9 cellular contexts compared by ENCODE assay signal in the genomic region with DNA sequence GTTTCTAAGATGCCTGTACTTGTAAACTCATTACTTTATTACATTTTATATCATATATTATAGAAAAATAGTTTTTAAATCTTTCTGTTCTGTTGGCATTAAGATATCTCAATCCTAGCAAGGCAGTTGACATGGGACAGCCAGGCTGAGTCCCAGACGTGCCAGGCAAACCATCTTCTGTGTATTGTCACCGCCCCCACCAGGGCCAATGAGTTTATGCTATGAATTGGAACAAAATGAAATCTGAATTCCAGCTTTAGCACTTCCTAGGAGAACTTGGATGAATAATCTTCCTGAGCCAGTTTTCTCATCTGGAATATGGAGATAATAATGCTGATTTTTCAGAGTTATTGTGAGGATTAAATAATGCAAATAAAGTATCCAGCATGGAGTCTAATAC.
DNase-seq lines count a peak whose midpoint lies in the region; ATAC-seq and TF ChIP-seq lines count a peak whose summit lies in the region.
"Had no signal": no experiment of that assay in that cellular context is flagged by ENCODE, and none has a peak within 500 bp of the region (broad histone marks: within the 10 kb centered on the region; RNA-seq: fewer than 3 reads in every experiment).

No MANE protein-coding gene starts in this region.

- no peaks in the 10 kb centered on the region for H3K27me3 ChIP-seq in Panc1 (ENCODE audit: control insufficient read depth, insufficient read depth, low read length)
- no peaks in the 10 kb centered on the region for H3K27me3 ChIP-seq in gastroesophageal sphincter

- DNase-seq in stimulated activated CD4-positive, alpha-beta T cell treated with anti-CD3 and anti-CD28 coated beads, Interleukin-2, amount 100 ng/mL, for 4 hours (ENCODE audit: low read depth): peak; percentile 2
- DNase-seq in stimulated activated CD4-positive, alpha-beta T cell treated with anti-CD3 and anti-CD28 coated beads, Interleukin-4, amount 100 ng/mL, for 24 hours: no peak
- DNase-seq in Panc1 (ENCODE audit: low read depth, low spot score): no peak
- DNase-seq in left cardiac atrium: peak; percentile 35
- DNase-seq in ureter (ENCODE audit: low spot score): no peak
- no peak for DNase-seq in lower leg skin (ENCODE audit: low spot score in 2 of 2)
- DNase-seq: glutamatergic neuron had no signal

- ATAC-seq in Panc1 (no peak), left cardiac atrium (peak; percentile 34 to 50), gastroesophageal sphincter (no peak), HG03457 (IDR thresholded peaks at IDR 0.05; ENCODE audit: unreplicated experiment) (no peak)

- no peak for TF ChIP-seq EP300 in gastroesophageal sphincter (IDR thresholded peaks at IDR 0.05)

- H3K27ac ChIP-seq in Panc1 (ENCODE audit: low read length): no peak overlapping the region
- no peak overlapping the region for H3K27ac ChIP-seq in gastroesophageal sphincter

- POLR2A ChIA-PET in Panc1 (lab: Charles Lee): no interaction called here

- TF ChIP-seq CTCF in Panc1 (IDR thresholded peaks at IDR 0.05) (peak; percentile 15; the same call in 1 of the 2 replicates), gastroesophageal sphincter (IDR thresholded peaks at IDR 0.05) (peak in 2 of 4 experiments; percentile 26 to 42), lower leg skin (IDR thresholded peaks at IDR 0.05) (no peak)

- 13 to 42% methylated on average over 1 to 2 of the region's 2 CpGs for WGBS in gastroesophageal sphincter (ENCODE audit: low coverage in 1 of 2), 2 donors
- 27 to 37% methylated on average over 2 of the region's 2 CpGs for WGBS in lower leg skin, 2 donors

- CTCF ChIA-PET in Panc1 (lab: Charles Lee): no interaction called here

- in situ Hi-C loops in Panc1 (cut with HindIII; ENCODE audit: low pct_unique_long_range_greater_than_20kb, low sequenced_read_pairs): no loop called here

- no TSS peak for BruUV-seq in Panc1 (replicated peaks; lab: Mats Ljungman, UMichigan)

- H3K36me3 ChIP-seq in Panc1 (ENCODE audit: control insufficient read depth, insufficient read depth, low read length): no peaks in the 10 kb centered on the region
- H3K36me3 ChIP-seq in gastroesophageal sphincter: no peaks in the 10 kb centered on the region

- H3K4me3 ChIP-seq in Panc1 (ENCODE audit: low read depth in 2 of 2, low read length in 2 of 2) (no peak overlapping the region), gastroesophageal sphincter (no peak overlapping the region), lower leg skin (ENCODE audit: low read depth, poor library complexity, severe bottlenecking) (no peak overlapping the region)

- TF ChIP-seq POLR2A in gastroesophageal sphincter (IDR thresholded peaks at IDR 0.05) (no peak), lower leg skin (IDR thresholded peaks at IDR 0.05) (no peak)

- H3K9me3 ChIP-seq in Panc1 (ENCODE audit: control insufficient read depth, insufficient read depth, low read depth, low read length) (no peaks in the 10 kb centered on the region), gastroesophageal sphincter (no peaks in the 10 kb centered on the region)

- H3K4me1 ChIP-seq in Panc1 (ENCODE audit: control insufficient read depth, insufficient read depth, low read length) (no peaks in the 10 kb centered on the region), gastroesophageal sphincter (peaks cover 0 to 12% (median 0%) of the 10 kb centered on the region in 3 donors)

- intact Hi-C loops in Panc1 (cut with micrococcal nuclease; ENCODE audit: unreplicated experiment): no loop called here
- intact Hi-C loops in left cardiac atrium (cut with DNase I): loop anchor here in 1 of 2 donors (5.0 kb wide), 1 partner anchor 180 kb away; no protein-coding TSS in a partner anchor
- intact Hi-C loops in lower leg skin (cut with DNase I; ENCODE audit: low total_unique reads): no loop called here

Comparison
In these comparisons a context has a peak if more than half of its experiments do, and no peak if none do; other contexts are left out.
1. DNase-seq: peak in stimulated activated CD4-positive, alpha-beta T cell treated with anti-CD3 and anti-CD28 coated beads, Interleukin-2, amount 100 ng/mL, for 4 hours (single experiment) and left cardiac atrium (single experiment); none in stimulated activated CD4-positive, alpha-beta T cell treated with anti-CD3 and anti-CD28 coated beads, Interleukin-4, amount 100 ng/mL, for 24 hours (single experiment), Panc1 (single experiment), ureter (single experiment) and lower leg skin (0 of 2).
2. ATAC-seq: peak in left cardiac atrium (2 of 2); none in Panc1 (single experiment), gastroesophageal sphincter (single experiment) and HG03457 (single experiment).